ENCODE assay signal across 7 cellular contexts in the genomic region with DNA sequence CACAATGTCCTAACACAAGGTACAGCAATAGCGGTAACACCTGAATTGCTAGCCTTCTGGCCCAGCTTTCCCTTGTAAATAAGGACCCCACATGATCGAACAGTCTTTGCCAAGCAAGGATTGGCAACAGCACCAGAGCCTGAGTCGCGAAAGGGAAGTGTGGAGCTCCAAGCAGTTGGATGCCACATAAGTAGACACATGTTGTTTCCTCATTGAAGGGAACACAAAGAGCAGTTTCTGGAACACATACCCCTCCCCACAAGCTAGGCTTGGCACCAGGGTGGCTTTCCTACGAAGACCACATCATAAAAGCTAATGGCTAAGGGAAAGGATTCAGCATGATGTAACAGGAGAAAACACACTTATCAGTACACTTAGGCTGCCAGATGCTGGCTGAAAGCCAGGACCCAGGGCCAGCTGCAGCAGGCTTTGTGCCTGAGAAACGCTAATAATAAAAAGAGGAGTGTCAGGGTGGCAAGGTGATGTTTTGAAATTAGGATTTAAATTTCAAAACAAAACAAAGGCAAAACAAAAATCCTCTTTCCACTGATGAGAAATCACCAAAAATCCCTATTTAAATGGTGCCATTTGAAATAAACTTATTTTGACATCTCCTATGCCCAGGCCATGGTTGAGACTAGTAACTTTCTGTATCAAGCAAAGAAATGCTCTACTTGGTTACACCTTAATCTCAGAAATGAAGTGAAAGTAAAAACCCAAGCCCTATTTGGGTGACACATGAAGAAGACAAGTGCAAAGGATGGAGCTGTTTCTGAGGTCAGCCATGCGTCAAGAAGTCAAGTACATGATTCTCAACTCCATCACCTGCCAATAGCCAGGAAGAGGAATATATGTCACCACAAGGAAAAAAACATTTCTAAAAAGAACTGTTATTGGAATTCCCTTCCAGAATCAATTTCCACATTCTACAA. TPM values are rescaled to one million over a fixed set of nuclear protein-coding genes. Genes with fewer than 3 reads are reported as not detected.
DNase-seq lines count a peak whose midpoint lies in the region; ATAC-seq and TF ChIP-seq lines count a peak whose summit lies in the region.

No MANE protein-coding gene starts in this region.

- no peaks in the 10 kb centered on the region for H3K79me2 ChIP-seq in KMS-11 (ENCODE audit: insufficient read depth, low read depth)

- H2AFZ ChIP-seq in KMS-11 (ENCODE audit: low read depth) = no peak overlapping the region

- H3K9ac ChIP-seq in KMS-11 = no peak overlapping the region

- H3K27me3 ChIP-seq in KMS-11 (ENCODE audit: insufficient read depth, low read depth) (no peaks in the 10 kb centered on the region), Peyer's patch (no peaks in the 10 kb centered on the region)

- peak overlapping the region; percentile 21; the same call in 1 of the 2 replicates for H3K27ac ChIP-seq in KMS-11
- H3K27ac ChIP-seq in Peyer's patch = peak overlapping the region; percentile 39 to 74 (median 47)

- no peak for TF ChIP-seq POLR2A in Peyer's patch (IDR thresholded peaks at IDR 0.05)

- H3K4me3 ChIP-seq in KMS-11 (IDR thresholded peaks at IDR 0.05; ENCODE audit: insufficient read depth, low read depth, low read length) (peak overlapping the region; percentile 29), Peyer's patch (no peak overlapping the region), mucosa of descending colon (no peak overlapping the region)

- POLR2A ChIA-PET in GM10248 (lab: Yijun Ruan, JAX) = no interaction called here

- ATAC-seq in mucosa of descending colon = peak; percentile 81
- no peak for ATAC-seq in GM21526 (IDR thresholded peaks at IDR 0.05; ENCODE audit: low FRiP score, unreplicated experiment)

- intact Hi-C loops in mucosa of descending colon (cut with DNase I, micrococcal nuclease) = loop anchor here in 1 of 2 donors (10.0 kb wide), 2 partner anchors 54 to 174 kb away; a partner anchor contains a TSS

- CTCF ChIA-PET in GM10248 (lab: Yijun Ruan, JAX) = interaction anchor here (1.2 to 8.7 kb wide), 4 partner anchors 10 to 168 kb away, joined by 4 to 70 read pairs (median 8); a partner anchor contains a TSS

- H3K36me3 ChIP-seq in KMS-11 (ENCODE audit: insufficient read depth) (no peaks in the 10 kb centered on the region), Peyer's patch (peaks cover 0 to 43% (median 0%) of the 10 kb centered on the region in 3 donors), mucosa of descending colon (ENCODE audit: low read depth) (no peaks in the 10 kb centered on the region)

- TF ChIP-seq CTCF in GM10248 (IDR thresholded peaks at IDR 0.05; ENCODE audit: control extremely low read depth, extremely low read depth, low read depth, missing control alignments) (no peak), KMS-11 (conservative IDR thresholded peaks at IDR 0.05; ENCODE audit: low read depth, low read length) (no peak), Peyer's patch (IDR thresholded peaks at IDR 0.05) (no peak), mucosa of descending colon (IDR thresholded peaks at IDR 0.05) (no peak)

- no peaks in the 10 kb centered on the region for H4K20me1 ChIP-seq in KMS-11 (ENCODE audit: insufficient read depth)

- H3K9me3 ChIP-seq in Peyer's patch (no peaks in the 10 kb centered on the region), mucosa of descending colon (no peaks in the 10 kb centered on the region)

- H3K4me2 ChIP-seq in KMS-11 = peak overlapping the region; percentile 66

- peaks cover 61% of the 10 kb centered on the region for H3K4me1 ChIP-seq in KMS-11 (ENCODE audit: low read depth, poor library complexity, severe bottlenecking)
- H3K4me1 ChIP-seq in Peyer's patch = peaks cover 0 to 34% (median 2%) of the 10 kb centered on the region in 4 donors
- peaks cover 22% of the 10 kb centered on the region for H3K4me1 ChIP-seq in mucosa of descending colon (ENCODE audit: low read depth)

- DNase-seq in GM10248 (ENCODE audit: extremely low spot score) (peak; percentile 72), Peyer's patch (peak; percentile 27 to 85 (median 76)), dermis microvascular lymphatic vessel endothelial cell (ENCODE audit: low read depth in 2 of 2) (peak; percentile 47 to 99), mucosa of descending colon (peak; percentile 80 to 86 (median 80)), NK-92 (lab: John Stamatoyannopoulos, UW; ENCODE audit: unreplicated experiment) (no peak)

RNA-seq across cellular contexts. Expression of a gene that starts 11.9 kb away (rescaled TPM):
- total RNA-seq in Peyer's patch (1 to 10 TPM in 3 of 4 donors, not detected in 1; 1.2 to 6.6 (median 3.4) TPM), dermis microvascular lymphatic vessel endothelial cell (6.7 and 7.7 TPM in 2 replicates), mucosa of descending colon (1 to 10 TPM; 5.3 to 9.9 (median 5.9) TPM)

RNA-seq across cellular contexts. Expression of a gene that starts 36.4 kb away (rescaled TPM):
- total RNA-seq in Peyer's patch (10 to 100 TPM in 1 of 4 donors, 1 to 10 TPM in 3; 6.0 to 16.5 (median 7.3) TPM), dermis microvascular lymphatic vessel endothelial cell (4.0 and 4.4 TPM in 2 replicates), mucosa of descending colon (10 to 100 TPM in 1 of 3 donors, 1 to 10 TPM in 2; 5.3 to 13.3 (median 9.0) TPM)
